ENCODE assay signal across 13 cellular contexts in genomic region chr12:95096852-95097251, GRCh38. TPM values are rescaled to one million over a fixed set of nuclear protein-coding genes. Genes with fewer than 3 reads are reported as not detected.
DNase-seq lines count a peak whose midpoint lies in the region; ATAC-seq and TF ChIP-seq lines count a peak whose summit lies in the region.
"Had no signal": no experiment of that assay in that cellular context is flagged by ENCODE, and none has a peak within 500 bp of the region (broad histone marks: within the 10 kb centered on the region; RNA-seq: fewer than 3 reads in every experiment).

No MANE protein-coding gene starts in this region.

- TF ChIP-seq CTCF in upper lobe of left lung (IDR thresholded peaks at IDR 0.05) (no peak), thyroid gland (IDR thresholded peaks at IDR 0.05) (no peak), suprapubic skin (IDR thresholded peaks at IDR 0.05) (no peak), GM20000 (IDR thresholded peaks at IDR 0.05; ENCODE audit: extremely low read depth, missing control alignments) (no peak)

- H3K4me3 ChIP-seq in upper lobe of left lung (no peak overlapping the region), thyroid gland (replicated peaks in 1 of 3) (no peak overlapping the region), suprapubic skin (no peak overlapping the region)
- H3K4me3 ChIP-seq: skin epidermis had no signal

- ATAC-seq in upper lobe of left lung (ENCODE audit: low FRiP score in 2 of 2): peak in 1 of 2 donors; percentile 20

- intact Hi-C loops in thyroid gland (cut with DNase I): no loop called here

- H3K27me3 ChIP-seq in upper lobe of left lung (no peaks in the 10 kb centered on the region), thyroid gland (no peaks in the 10 kb centered on the region), suprapubic skin (no peaks in the 10 kb centered on the region)

- H3K27ac ChIP-seq in upper lobe of left lung (peak overlapping the region in 3 of 4 donors; percentile 7 to 22 (median 16)), thyroid gland (no peak overlapping the region), suprapubic skin (no peak overlapping the region)

- DNase-seq in NCI-H1694 (lab: John Stamatoyannopoulos, UW): peak; percentile 86
- peak; percentile 97 for DNase-seq in cerebellar cortex (ENCODE audit: low spot score)
- DNase-seq in left kidney (ENCODE audit: low read depth, low spot score): peak; percentile 76
- DNase-seq in upper lobe of left lung: no peak
- no peak for DNase-seq in thyroid gland
- no peak for DNase-seq in suprapubic skin (ENCODE audit: low spot score in 2 of 2)
- no peak for DNase-seq in GM20000 (ENCODE audit: low spot score)
- no peak for DNase-seq in stimulated activated naive CD4-positive, alpha-beta T cell treated with Interleukin-2 at 50 U/mL for 16 hours (lab: John Stamatoyannopoulos, UW)
- DNase-seq: DMS153, KBM-7, NCI-H748 treated with DMSO at 0.1 percent for 48 hours, SW 1271 had no signal

- H3K36me3 ChIP-seq in upper lobe of left lung (peaks cover 3 to 42% (median 10%) of the 10 kb centered on the region in 4 donors), thyroid gland (peaks cover 2 to 5% of the 10 kb centered on the region in 2 donors), suprapubic skin (peaks cover 31% of the 10 kb centered on the region)

- 48 to 64% methylated on average over 3 of the region's 3 CpGs for WGBS in upper lobe of left lung, 2 donors
- 78 to 84% methylated on average over 3 of the region's 3 CpGs for WGBS in thyroid gland, 2 donors
- 55% methylated on average over 3 of the region's 3 CpGs for WGBS in suprapubic skin

- H3K9me3 ChIP-seq in upper lobe of left lung (no peaks in the 10 kb centered on the region), thyroid gland (no peaks in the 10 kb centered on the region), suprapubic skin (no peaks in the 10 kb centered on the region)

- TF ChIP-seq POLR2A in upper lobe of left lung (IDR thresholded peaks at IDR 0.05): no peak
- no peak for TF ChIP-seq POLR2A in thyroid gland (IDR thresholded peaks at IDR 0.05)
- TF ChIP-seq POLR2A in suprapubic skin (IDR thresholded peaks at IDR 0.05): no peak

- TF ChIP-seq EP300 in upper lobe of left lung (IDR thresholded peaks at IDR 0.05) (no peak), suprapubic skin (IDR thresholded peaks at IDR 0.05) (no peak)

- peaks cover 7 to 21% (median 13%) of the 10 kb centered on the region in 4 donors for H3K4me1 ChIP-seq in upper lobe of left lung
- H3K4me1 ChIP-seq in thyroid gland: peaks cover 0 to 6% of the 10 kb centered on the region in 2 donors
- H3K4me1 ChIP-seq in suprapubic skin: no peaks in the 10 kb centered on the region

RNA-seq across cellular contexts. Expression of gene NR2C1, which starts 23.4 kb away (rescaled TPM):
- total RNA-seq in upper lobe of left lung: 100 to 1,000 TPM in 2 of 6 donors, 10 to 100 TPM in 4; 23.7 to 173 (median 41.8) TPM
- total RNA-seq in thyroid gland: 100 to 1,000 TPM in 2 of 4 donors, 10 to 100 TPM in 2; 69.6 to 248 (median 103) TPM
- total RNA-seq in suprapubic skin: 10 to 100 TPM; 24.1 to 81.1 (median 29.4) TPM

Comparison
In these comparisons a context has a peak if more than half of its experiments do, and no peak if none do; other contexts are left out.
1. DNase-seq: peak in NCI-H1694 (single experiment), cerebellar cortex (single experiment) and left kidney (single experiment); none in upper lobe of left lung (0 of 2), thyroid gland (0 of 2), suprapubic skin (0 of 2), GM20000 (single experiment) and stimulated activated naive CD4-positive, alpha-beta T cell treated with Interleukin-2 at 50 U/mL for 16 hours (single experiment).
2. H3K27ac ChIP-seq: peak in upper lobe of left lung (3 of 4); none in thyroid gland (0 of 3) and suprapubic skin (single experiment).